ENCODE assay signal across 17 cellular contexts in the genomic region with DNA sequence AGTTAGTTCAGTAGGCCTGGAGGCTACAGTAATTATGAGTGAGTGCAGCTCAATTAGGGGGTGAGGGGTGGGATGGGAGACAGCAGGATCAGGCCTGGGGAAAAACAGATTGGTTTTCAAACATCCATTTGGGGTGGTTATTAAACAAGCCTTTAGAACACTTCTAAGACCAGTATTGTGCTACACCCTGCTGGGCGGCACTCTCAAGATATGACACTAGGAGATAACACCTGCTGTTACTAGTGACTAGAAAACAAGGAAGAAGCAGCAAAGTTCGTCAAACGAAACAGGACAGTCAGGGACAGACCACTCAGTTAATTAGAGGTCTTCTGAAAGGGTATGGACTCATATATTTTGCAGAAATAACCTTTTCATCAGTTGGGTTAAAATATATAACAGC.
A peak's percentile ranks its signal among the peaks of the same experiment; 100 is the strongest.
DNase-seq lines count a peak whose midpoint lies in the region; ATAC-seq and TF ChIP-seq lines count a peak whose summit lies in the region.
"Had no signal": no experiment of that assay in that cellular context is flagged by ENCODE, and none has a peak within 500 bp of the region (broad histone marks: within the 10 kb centered on the region; RNA-seq: fewer than 3 reads in every experiment).

No MANE protein-coding gene starts in this region.

- H4K20me1 ChIP-seq in DND-41 (ENCODE audit: insufficient read depth, low read length) = no peaks in the 10 kb centered on the region

- H3K4me3 ChIP-seq in DND-41 (ENCODE audit: low read depth in 1 of 2, low read length in 2 of 2) (no peak overlapping the region), WERI-Rb-1 (ENCODE audit: low read depth, low read length) (no peak overlapping the region)
- H3K4me3 ChIP-seq: suprapubic skin had no signal

- peak overlapping the region; percentile 26; the same call in 1 of the 2 replicates for H2AFZ ChIP-seq in DND-41 (ENCODE audit: low read depth, low read length)
- H2AFZ ChIP-seq: parathyroid adenoma had no signal

- no peak overlapping the region for H3K27ac Mint-ChIP-seq in activated T-helper 1 cell treated with anti-CD3 and anti-CD28 coated beads, Interleukin-12 subunit alpha, Interleukin-12 subunit beta, Interleukin-2, Interleukin-4 antibody, amounts not matched to agents 30 ng/mL and 10 ng/mL and 1 ng/mL, durations not matched to agents 14 hours and 24 hours and 36 hours

- no peaks in the 10 kb centered on the region for H3K4me1 ChIP-seq in DND-41 (ENCODE audit: insufficient read depth, low read length)
- H3K4me1 ChIP-seq: parathyroid adenoma, suprapubic skin had no signal

- intact Hi-C loops in activated T-helper 1 cell treated with anti-CD3 and anti-CD28 coated beads, Interleukin-12 subunit alpha, Interleukin-12 subunit beta, Interleukin-2, Interleukin-4 antibody, amounts not matched to agents 30 ng/mL and 10 ng/mL and 1 ng/mL, durations not matched to agents 14 hours and 24 hours and 36 hours (cut with micrococcal nuclease) = no loop called here

- DNase-seq in DND-41 = no peak
- peak; percentile 60 for DNase-seq in WERI-Rb-1
- DNase-seq in AG08395 (ENCODE audit: low spot score) = no peak
- DNase-seq in activated T-helper 1 cell treated with anti-CD3 and anti-CD28 coated beads, Interleukin-12 subunit alpha, Interleukin-12 subunit beta, Interleukin-2, Interleukin-4 antibody, amounts not matched to agents 30 ng/mL and 10 ng/mL and 1 ng/mL, durations not matched to agents 14 hours and 24 hours and 36 hours (ENCODE audit: low spot score) = no peak
- no peak for DNase-seq in ureter (ENCODE audit: low spot score)
- DNase-seq: activated effector memory CD4-positive, alpha-beta T cell treated with anti-CD3 and anti-CD28 coated beads, Interleukin-2, amount 50 U/mL, for 16 hours; anterior cingulate cortex; NCI-H1930; NCI-H748 treated with DMSO at 0.1 percent for 48 hours; RPMI8226; stimulated activated CD4-positive, alpha-beta T cell treated with anti-CD3 and anti-CD28 coated beads, Interleukin-2, amount 100 ng/mL, for 48 hours had no signal

- no peak for TF ChIP-seq CTCF in DND-41 (IDR thresholded peaks at IDR 0.05; ENCODE audit: borderline replicate concordance, extremely low read depth, low read length, poor library complexity, severe bottlenecking)
- no peak for TF ChIP-seq CTCF in WERI-Rb-1 (IDR thresholded peaks at IDR 0.05; ENCODE audit: low read depth, low read length)

- H3K27me3 ChIP-seq in DND-41 (ENCODE audit: insufficient read depth, low read length, poor library complexity) (no peaks in the 10 kb centered on the region), WERI-Rb-1 (ENCODE audit: insufficient read depth, low read depth, severe bottlenecking) (no peaks in the 10 kb centered on the region)
- H3K27me3 ChIP-seq: suprapubic skin had no signal

- peaks cover 7% of the 10 kb centered on the region for H3K9me3 Mint-ChIP-seq in activated T-helper 1 cell treated with anti-CD3 and anti-CD28 coated beads, Interleukin-12 subunit alpha, Interleukin-12 subunit beta, Interleukin-2, Interleukin-4 antibody, amounts not matched to agents 30 ng/mL and 10 ng/mL and 1 ng/mL, durations not matched to agents 14 hours and 24 hours and 36 hours

- ATAC-seq in DND-41 (ENCODE audit: insufficient read depth, low read depth) (0 out of 3 replicates have a peak, but pooled peaks have one; percentile 35), GM18907 (IDR thresholded peaks at IDR 0.05; ENCODE audit: unreplicated experiment) (peak; percentile 67), HG03571 (IDR thresholded peaks at IDR 0.05; ENCODE audit: unreplicated experiment) (peak; percentile 59), GM19351 (IDR thresholded peaks at IDR 0.05; ENCODE audit: unreplicated experiment) (no peak)
- ATAC-seq: left lobe of liver had no signal

- H3K36me3 Mint-ChIP-seq in activated T-helper 1 cell treated with anti-CD3 and anti-CD28 coated beads, Interleukin-12 subunit alpha, Interleukin-12 subunit beta, Interleukin-2, Interleukin-4 antibody, amounts not matched to agents 30 ng/mL and 10 ng/mL and 1 ng/mL, durations not matched to agents 14 hours and 24 hours and 36 hours (ENCODE audit: low read depth) = peaks cover 2% of the 10 kb centered on the region

- H3K36me3 ChIP-seq in DND-41 (ENCODE audit: insufficient read depth, low read length) (no peaks in the 10 kb centered on the region), WERI-Rb-1 (no peaks in the 10 kb centered on the region)
- H3K36me3 ChIP-seq: suprapubic skin had no signal

- H3K27me3 Mint-ChIP-seq in activated T-helper 1 cell treated with anti-CD3 and anti-CD28 coated beads, Interleukin-12 subunit alpha, Interleukin-12 subunit beta, Interleukin-2, Interleukin-4 antibody, amounts not matched to agents 30 ng/mL and 10 ng/mL and 1 ng/mL, durations not matched to agents 14 hours and 24 hours and 36 hours (ENCODE audit: insufficient read depth) = peaks cover 2% of the 10 kb centered on the region

- no peak overlapping the region for H3K4me2 ChIP-seq in DND-41 (ENCODE audit: insufficient read depth, low read length)

- H3K79me2 ChIP-seq in DND-41 (ENCODE audit: insufficient read depth, low read length) = no peaks in the 10 kb centered on the region
- H3K79me2 ChIP-seq: parathyroid adenoma had no signal

- H3K4me3 Mint-ChIP-seq in activated T-helper 1 cell treated with anti-CD3 and anti-CD28 coated beads, Interleukin-12 subunit alpha, Interleukin-12 subunit beta, Interleukin-2, Interleukin-4 antibody, amounts not matched to agents 30 ng/mL and 10 ng/mL and 1 ng/mL, durations not matched to agents 14 hours and 24 hours and 36 hours = no peak overlapping the region

- no peaks in the 10 kb centered on the region for H3K9me3 ChIP-seq in DND-41 (ENCODE audit: insufficient read depth, low read length, severe bottlenecking)
- H3K9me3 ChIP-seq in WERI-Rb-1 (ENCODE audit: severe bottlenecking) = no peaks in the 10 kb centered on the region
- H3K9me3 ChIP-seq: suprapubic skin had no signal

- no peak overlapping the region for H3K9ac ChIP-seq in DND-41 (ENCODE audit: low read depth, low read length)
- H3K9ac ChIP-seq: parathyroid adenoma had no signal

- no peak overlapping the region for H3K27ac ChIP-seq in DND-41 (ENCODE audit: low read length)
- peak overlapping the region; percentile 13; the same call in 1 of the 2 replicates for H3K27ac ChIP-seq in WERI-Rb-1
- H3K27ac ChIP-seq: parathyroid adenoma, suprapubic skin had no signal

- peaks cover 6% of the 10 kb centered on the region for H3K4me1 Mint-ChIP-seq in activated T-helper 1 cell treated with anti-CD3 and anti-CD28 coated beads, Interleukin-12 subunit alpha, Interleukin-12 subunit beta, Interleukin-2, Interleukin-4 antibody, amounts not matched to agents 30 ng/mL and 10 ng/mL and 1 ng/mL, durations not matched to agents 14 hours and 24 hours and 36 hours (ENCODE audit: low read depth)
